Comparison of ENCODE assay signal across 1 cellular context in the genomic region with DNA sequence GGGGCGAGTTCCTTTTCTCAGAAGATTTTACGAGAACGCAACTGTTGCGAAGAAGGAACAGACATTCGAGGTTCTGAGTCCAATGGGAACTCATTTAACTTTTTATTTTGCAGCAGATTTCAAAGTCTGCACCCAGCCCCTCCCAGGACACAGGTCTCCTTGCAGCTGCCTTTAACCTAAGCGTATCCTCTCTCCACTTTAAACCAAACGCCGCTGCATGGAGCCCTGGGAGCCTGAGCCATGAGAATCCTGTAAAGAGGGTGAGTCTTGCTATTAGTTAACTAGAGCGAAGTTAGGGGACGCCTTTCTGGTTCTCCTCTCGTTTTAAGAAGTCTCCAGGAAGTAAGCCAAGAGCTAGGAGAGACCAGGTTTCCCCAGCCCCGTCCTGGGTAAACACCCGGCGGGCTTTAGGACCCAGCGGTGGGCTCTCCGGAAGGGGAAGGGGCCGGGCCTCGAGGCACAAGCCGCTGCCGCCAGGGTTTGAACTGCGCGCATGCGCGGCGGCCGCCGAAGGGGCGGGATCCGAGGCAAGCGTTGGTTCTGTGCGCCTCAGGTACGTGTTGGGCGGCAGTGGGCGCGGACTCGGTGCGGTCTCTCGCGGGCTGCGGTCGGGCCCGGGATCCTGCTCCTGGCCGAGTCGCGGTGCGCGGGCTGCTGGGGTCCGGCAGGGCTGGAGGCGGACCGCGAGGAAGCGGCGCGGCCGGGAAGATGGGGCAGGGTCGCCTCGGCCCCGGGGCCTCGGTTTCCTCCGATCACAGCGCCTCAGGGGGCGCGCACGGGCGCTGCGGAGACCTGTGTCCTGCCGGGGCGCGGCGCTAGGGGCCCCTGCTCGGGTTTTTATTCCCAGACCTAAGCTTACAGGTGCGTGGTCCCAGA.
TF ChIP-seq lines count a peak whose summit lies in the region.

A gene (plus strand): TSS at position 510 of the 876 bp plus-strand sequence. CDS start 7,188 bp downstream, outside the sequence.

TF ChIP-seq in HepG2, 621 proteins besides CTCF, POLR2A, EP300 and RAD21 (continued from another document and continues in another):
- TF ChIP-seq, protein P1, sequence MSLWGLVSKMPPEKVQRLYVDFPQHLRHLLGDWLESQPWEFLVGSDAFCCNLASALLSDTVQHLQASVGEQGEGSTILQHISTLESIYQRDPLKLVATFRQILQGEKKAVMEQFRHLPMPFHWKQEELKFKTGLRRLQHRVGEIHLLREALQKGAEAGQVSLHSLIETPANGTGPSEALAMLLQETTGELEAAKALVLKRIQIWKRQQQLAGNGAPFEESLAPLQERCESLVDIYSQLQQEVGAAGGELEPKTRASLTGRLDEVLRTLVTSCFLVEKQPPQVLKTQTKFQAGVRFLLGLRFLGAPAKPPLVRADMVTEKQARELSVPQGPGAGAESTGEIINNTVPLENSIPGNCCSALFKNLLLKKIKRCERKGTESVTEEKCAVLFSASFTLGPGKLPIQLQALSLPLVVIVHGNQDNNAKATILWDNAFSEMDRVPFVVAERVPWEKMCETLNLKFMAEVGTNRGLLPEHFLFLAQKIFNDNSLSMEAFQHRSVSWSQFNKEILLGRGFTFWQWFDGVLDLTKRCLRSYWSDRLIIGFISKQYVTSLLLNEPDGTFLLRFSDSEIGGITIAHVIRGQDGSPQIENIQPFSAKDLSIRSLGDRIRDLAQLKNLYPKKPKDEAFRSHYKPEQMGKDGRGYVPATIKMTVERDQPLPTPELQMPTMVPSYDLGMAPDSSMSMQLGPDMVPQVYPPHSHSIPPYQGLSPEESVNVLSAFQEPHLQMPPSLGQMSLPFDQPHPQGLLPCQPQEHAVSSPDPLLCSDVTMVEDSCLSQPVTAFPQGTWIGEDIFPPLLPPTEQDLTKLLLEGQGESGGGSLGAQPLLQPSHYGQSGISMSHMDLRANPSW (CRISPR knock-in tag; IDR thresholded peaks at IDR 0.05; ENCODE audit: borderline replicate concordance), result peak; percentile 81; the same call in 1 of the 2 replicates
- TF ChIP-seq EED (CRISPR knock-in tag; IDR thresholded peaks at IDR 0.05) (0 out of 2 replicates have a peak, but pooled peaks have one; percentile 21), SMC3 (IDR thresholded peaks at IDR 0.05; ENCODE audit: low read length) (no peak), MAFG (CRISPR knock-in tag; IDR thresholded peaks at IDR 0.05) (no peak), ZNF792 (CRISPR knock-in tag; IDR thresholded peaks at IDR 0.05) (peak; percentile 56; the same call in 1 of the 2 replicates), ZNF615 (CRISPR knock-in tag; IDR thresholded peaks at IDR 0.05; ENCODE audit: borderline replicate concordance) (peak; percentile 62; the same call in 1 of the 2 replicates), KAT7 (CRISPR knock-in tag; IDR thresholded peaks at IDR 0.05; ENCODE audit: borderline replicate concordance) (peak; percentile 83), ZNF180 (CRISPR knock-in tag; IDR thresholded peaks at IDR 0.05; ENCODE audit: borderline replicate concordance, low read depth) (no peak), RARA (CRISPR knock-in tag; IDR thresholded peaks at IDR 0.05) (no peak), ZNF607 (CRISPR knock-in tag; IDR thresholded peaks at IDR 0.05; ENCODE audit: borderline replicate concordance) (peak; percentile 58), PHF20 (CRISPR knock-in tag; IDR thresholded peaks at IDR 0.05) (peak; percentile 77), SRSF1 (optimal IDR thresholded peaks at IDR 0.05; ENCODE audit: low read depth, low read length) (peak; percentile 79)
- TF ChIP-seq, protein P2, sequence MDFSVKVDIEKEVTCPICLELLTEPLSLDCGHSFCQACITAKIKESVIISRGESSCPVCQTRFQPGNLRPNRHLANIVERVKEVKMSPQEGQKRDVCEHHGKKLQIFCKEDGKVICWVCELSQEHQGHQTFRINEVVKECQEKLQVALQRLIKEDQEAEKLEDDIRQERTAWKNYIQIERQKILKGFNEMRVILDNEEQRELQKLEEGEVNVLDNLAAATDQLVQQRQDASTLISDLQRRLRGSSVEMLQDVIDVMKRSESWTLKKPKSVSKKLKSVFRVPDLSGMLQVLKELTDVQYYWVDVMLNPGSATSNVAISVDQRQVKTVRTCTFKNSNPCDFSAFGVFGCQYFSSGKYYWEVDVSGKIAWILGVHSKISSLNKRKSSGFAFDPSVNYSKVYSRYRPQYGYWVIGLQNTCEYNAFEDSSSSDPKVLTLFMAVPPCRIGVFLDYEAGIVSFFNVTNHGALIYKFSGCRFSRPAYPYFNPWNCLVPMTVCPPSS (IDR thresholded peaks at IDR 0.05), result no peak
- TF ChIP-seq, protein P3, sequence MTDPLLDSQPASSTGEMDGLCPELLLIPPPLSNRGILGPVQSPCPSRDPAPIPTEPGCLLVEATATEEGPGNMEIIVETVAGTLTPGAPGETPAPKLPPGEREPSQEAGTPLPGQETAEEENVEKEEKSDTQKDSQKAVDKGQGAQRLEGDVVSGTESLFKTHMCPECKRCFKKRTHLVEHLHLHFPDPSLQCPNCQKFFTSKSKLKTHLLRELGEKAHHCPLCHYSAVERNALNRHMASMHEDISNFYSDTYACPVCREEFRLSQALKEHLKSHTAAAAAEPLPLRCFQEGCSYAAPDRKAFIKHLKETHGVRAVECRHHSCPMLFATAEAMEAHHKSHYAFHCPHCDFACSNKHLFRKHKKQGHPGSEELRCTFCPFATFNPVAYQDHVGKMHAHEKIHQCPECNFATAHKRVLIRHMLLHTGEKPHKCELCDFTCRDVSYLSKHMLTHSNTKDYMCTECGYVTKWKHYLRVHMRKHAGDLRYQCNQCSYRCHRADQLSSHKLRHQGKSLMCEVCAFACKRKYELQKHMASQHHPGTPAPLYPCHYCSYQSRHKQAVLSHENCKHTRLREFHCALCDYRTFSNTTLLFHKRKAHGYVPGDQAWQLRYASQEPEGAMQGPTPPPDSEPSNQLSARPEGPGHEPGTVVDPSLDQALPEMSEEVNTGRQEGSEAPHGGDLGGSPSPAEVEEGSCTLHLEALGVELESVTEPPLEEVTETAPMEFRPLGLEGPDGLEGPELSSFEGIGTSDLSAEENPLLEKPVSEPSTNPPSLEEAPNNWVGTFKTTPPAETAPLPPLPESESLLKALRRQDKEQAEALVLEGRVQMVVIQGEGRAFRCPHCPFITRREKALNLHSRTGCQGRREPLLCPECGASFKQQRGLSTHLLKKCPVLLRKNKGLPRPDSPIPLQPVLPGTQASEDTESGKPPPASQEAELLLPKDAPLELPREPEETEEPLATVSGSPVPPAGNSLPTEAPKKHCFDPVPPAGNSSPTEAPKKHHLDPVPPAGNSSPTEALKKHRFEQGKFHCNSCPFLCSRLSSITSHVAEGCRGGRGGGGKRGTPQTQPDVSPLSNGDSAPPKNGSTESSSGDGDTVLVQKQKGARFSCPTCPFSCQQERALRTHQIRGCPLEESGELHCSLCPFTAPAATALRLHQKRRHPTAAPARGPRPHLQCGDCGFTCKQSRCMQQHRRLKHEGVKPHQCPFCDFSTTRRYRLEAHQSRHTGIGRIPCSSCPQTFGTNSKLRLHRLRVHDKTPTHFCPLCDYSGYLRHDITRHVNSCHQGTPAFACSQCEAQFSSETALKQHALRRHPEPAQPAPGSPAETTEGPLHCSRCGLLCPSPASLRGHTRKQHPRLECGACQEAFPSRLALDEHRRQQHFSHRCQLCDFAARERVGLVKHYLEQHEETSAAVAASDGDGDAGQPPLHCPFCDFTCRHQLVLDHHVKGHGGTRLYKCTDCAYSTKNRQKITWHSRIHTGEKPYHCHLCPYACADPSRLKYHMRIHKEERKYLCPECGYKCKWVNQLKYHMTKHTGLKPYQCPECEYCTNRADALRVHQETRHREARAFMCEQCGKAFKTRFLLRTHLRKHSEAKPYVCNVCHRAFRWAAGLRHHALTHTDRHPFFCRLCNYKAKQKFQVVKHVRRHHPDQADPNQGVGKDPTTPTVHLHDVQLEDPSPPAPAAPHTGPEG (CRISPR knock-in tag; IDR thresholded peaks at IDR 0.05), result peak; percentile 96
- TF ChIP-seq, protein P4, sequence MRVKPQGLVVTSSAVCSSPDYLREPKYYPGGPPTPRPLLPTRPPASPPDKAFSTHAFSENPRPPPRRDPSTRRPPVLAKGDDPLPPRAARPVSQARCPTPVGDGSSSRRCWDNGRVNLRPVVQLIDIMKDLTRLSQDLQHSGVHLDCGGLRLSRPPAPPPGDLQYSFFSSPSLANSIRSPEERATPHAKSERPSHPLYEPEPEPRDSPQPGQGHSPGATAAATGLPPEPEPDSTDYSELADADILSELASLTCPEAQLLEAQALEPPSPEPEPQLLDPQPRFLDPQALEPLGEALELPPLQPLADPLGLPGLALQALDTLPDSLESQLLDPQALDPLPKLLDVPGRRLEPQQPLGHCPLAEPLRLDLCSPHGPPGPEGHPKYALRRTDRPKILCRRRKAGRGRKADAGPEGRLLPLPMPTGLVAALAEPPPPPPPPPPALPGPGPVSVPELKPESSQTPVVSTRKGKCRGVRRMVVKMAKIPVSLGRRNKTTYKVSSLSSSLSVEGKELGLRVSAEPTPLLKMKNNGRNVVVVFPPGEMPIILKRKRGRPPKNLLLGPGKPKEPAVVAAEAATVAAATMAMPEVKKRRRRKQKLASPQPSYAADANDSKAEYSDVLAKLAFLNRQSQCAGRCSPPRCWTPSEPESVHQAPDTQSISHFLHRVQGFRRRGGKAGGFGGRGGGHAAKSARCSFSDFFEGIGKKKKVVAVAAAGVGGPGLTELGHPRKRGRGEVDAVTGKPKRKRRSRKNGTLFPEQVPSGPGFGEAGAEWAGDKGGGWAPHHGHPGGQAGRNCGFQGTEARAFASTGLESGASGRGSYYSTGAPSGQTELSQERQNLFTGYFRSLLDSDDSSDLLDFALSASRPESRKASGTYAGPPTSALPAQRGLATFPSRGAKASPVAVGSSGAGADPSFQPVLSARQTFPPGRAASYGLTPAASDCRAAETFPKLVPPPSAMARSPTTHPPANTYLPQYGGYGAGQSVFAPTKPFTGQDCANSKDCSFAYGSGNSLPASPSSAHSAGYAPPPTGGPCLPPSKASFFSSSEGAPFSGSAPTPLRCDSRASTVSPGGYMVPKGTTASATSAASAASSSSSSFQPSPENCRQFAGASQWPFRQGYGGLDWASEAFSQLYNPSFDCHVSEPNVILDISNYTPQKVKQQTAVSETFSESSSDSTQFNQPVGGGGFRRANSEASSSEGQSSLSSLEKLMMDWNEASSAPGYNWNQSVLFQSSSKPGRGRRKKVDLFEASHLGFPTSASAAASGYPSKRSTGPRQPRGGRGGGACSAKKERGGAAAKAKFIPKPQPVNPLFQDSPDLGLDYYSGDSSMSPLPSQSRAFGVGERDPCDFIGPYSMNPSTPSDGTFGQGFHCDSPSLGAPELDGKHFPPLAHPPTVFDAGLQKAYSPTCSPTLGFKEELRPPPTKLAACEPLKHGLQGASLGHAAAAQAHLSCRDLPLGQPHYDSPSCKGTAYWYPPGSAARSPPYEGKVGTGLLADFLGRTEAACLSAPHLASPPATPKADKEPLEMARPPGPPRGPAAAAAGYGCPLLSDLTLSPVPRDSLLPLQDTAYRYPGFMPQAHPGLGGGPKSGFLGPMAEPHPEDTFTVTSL (CRISPR knock-in tag; IDR thresholded peaks at IDR 0.05; ENCODE audit: borderline replicate concordance), result no peak
- TF ChIP-seq, protein P5, sequence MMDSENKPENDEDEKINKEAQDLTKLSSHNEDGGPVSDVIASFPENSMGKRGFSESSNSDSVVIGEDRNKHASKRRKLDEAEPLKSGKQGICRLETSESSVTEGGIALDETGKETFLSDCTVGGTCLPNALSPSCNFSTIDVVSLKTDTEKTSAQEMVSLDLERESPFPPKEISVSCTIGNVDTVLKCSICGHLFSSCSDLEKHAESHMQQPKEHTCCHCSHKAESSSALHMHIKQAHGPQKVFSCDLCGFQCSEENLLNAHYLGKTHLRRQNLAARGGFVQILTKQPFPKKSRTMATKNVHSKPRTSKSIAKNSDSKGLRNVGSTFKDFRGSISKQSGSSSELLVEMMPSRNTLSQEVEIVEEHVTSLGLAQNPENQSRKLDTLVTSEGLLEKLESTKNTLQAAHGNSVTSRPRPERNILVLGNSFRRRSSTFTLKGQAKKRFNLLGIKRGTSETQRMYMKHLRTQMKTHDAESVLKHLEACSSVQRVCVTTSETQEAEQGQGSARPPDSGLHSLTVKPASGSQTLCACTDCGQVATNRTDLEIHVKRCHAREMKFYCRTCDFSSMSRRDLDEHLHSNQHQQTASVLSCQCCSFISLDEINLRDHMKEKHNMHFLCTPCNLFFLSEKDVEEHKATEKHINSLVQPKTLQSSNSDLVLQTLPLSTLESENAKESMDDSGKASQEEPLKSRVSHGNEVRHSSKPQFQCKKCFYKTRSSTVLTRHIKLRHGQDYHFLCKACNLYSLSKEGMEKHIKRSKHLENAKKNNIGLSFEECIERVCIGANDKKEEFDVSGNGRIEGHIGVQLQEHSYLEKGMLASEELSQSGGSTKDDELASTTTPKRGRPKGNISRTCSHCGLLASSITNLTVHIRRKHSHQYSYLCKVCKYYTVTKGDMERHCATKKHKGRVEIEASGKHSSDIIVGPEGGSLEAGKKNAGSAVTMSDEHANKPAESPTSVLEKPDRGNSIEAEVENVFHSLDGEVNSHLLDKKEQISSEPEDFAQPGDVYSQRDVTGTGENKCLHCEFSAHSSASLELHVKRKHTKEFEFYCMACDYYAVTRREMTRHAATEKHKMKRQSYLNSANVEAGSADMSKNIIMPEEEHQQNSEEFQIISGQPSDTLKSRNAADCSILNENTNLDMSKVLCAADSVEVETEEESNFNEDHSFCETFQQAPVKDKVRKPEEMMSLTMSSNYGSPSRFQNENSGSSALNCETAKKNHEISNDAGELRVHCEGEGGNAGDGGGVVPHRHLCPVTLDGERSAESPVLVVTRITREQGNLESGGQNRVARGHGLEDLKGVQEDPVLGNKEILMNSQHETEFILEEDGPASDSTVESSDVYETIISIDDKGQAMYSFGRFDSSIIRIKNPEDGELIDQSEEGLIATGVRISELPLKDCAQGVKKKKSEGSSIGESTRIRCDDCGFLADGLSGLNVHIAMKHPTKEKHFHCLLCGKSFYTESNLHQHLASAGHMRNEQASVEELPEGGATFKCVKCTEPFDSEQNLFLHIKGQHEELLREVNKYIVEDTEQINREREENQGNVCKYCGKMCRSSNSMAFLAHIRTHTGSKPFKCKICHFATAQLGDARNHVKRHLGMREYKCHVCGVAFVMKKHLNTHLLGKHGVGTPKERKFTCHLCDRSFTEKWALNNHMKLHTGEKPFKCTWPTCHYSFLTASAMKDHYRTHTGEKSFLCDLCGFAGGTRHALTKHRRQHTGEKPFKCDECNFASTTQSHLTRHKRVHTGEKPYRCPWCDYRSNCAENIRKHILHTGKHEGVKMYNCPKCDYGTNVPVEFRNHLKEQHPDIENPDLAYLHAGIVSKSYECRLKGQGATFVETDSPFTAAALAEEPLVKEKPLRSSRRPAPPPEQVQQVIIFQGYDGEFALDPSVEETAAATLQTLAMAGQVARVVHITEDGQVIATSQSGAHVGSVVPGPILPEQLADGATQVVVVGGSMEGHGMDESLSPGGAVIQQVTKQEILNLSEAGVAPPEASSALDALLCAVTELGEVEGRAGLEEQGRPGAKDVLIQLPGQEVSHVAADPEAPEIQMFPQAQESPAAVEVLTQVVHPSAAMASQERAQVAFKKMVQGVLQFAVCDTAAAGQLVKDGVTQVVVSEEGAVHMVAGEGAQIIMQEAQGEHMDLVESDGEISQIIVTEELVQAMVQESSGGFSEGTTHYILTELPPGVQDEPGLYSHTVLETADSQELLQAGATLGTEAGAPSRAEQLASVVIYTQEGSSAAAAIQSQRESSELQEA (CRISPR knock-in tag; IDR thresholded peaks at IDR 0.05; ENCODE audit: not compliant biosample characterization), result no peak
- TF ChIP-seq, protein P6, sequence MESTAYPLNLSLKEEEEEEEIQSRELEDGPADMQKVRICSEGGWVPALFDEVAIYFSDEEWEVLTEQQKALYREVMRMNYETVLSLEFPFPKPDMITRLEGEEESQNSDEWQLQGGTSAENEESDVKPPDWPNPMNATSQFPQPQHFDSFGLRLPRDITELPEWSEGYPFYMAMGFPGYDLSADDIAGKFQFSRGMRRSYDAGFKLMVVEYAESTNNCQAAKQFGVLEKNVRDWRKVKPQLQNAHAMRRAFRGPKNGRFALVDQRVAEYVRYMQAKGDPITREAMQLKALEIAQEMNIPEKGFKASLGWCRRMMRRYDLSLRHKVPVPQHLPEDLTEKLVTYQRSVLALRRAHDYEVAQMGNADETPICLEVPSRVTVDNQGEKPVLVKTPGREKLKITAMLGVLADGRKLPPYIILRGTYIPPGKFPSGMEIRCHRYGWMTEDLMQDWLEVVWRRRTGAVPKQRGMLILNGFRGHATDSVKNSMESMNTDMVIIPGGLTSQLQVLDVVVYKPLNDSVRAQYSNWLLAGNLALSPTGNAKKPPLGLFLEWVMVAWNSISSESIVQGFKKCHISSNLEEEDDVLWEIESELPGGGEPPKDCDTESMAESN (CRISPR knock-in tag; conservative IDR thresholded peaks at IDR 0.05), result peak; percentile 75
